ENCODE assay signal across 8 cellular contexts in the genomic region with DNA sequence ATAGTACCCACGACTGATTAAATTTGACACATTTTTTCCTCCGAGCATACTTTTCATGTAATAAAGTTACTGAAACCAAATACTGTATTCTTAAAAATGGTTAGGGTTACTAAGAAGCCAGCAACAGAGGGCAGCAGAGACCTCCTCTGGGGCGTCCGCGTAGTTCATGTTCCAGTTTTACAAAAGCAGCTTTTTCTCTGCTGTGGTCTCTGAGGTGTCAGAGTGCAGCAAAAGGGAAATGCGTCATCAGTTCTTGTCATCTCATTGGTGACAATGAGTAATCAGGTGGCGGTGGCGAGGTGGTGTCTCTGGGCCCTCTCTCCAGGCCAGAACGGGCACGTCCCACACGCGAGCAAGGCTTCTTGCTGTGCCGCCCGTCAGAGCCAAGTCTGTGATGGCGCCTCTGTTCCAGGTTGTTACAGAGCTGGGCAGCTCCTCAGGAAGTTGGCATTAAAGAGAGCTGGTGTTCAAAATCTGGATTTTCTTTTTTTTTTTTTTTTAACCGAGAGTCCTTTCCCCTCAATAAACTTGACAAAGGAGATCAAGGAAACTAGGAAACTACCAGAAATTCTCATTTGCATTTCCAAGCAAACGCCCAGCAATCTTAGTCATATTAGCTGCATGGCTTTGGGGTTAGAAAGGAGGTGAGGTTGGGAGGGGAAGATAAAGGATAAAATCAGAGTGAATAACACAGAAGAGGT.
DNase-seq lines count a peak whose midpoint lies in the region; ATAC-seq and TF ChIP-seq lines count a peak whose summit lies in the region.

No MANE protein-coding gene starts in this region.

- no peaks in the 10 kb centered on the region for H3K9me3 Mint-ChIP-seq in activated B cell treated with CpG ODN at 0.5 μM for 24 hours

- H3K27me3 ChIP-seq in spleen (replicated peaks in 1 of 7): no peaks in the 10 kb centered on the region

- H3K27ac ChIP-seq in spleen: peak overlapping the region; percentile 58 to 88 (median 80)

- ATAC-seq in GM18909 (IDR thresholded peaks at IDR 0.05; ENCODE audit: poor library complexity, unreplicated experiment) (peak; percentile 100), HG03159 (IDR thresholded peaks at IDR 0.05; ENCODE audit: unreplicated experiment) (peak; percentile 100), activated B cell treated with CpG ODN at 0.5 μM for 24 hours (ENCODE audit: low read depth) (peak; percentile 99)

- H3K4me3 ChIP-seq in AG09309 (ENCODE audit: control insufficient read depth, low read depth, low read length): peak overlapping the region; percentile 56
- H3K4me3 ChIP-seq in spleen: peak overlapping the region in 5 of 8 donors; percentile 20 to 52 (median 21)

- peak in 2 of 3 donors; percentile 69 to 86 for TF ChIP-seq POLR2A in spleen (IDR thresholded peaks at IDR 0.05)

- peak overlapping the region; percentile 76 for H3K4me3 Mint-ChIP-seq in activated B cell treated with CpG ODN at 0.5 μM for 24 hours

- intact Hi-C loops in activated B cell treated with CpG ODN at 0.5 μM for 24 hours (cut with micrococcal nuclease): loop anchor here (1.0 to 10.0 kb wide), 15 partner anchors 22 to 1522 kb away; a partner anchor contains a TSS
- intact Hi-C loops in spleen (cut with DNase I; ENCODE audit: low total_unique reads): loop anchor here (5.0 kb wide), 1 partner anchor 99 kb away; a partner anchor contains a TSS

- no peaks in the 10 kb centered on the region for H3K36me3 ChIP-seq in spleen

- peaks cover 2% of the 10 kb centered on the region for H3K27me3 Mint-ChIP-seq in activated B cell treated with CpG ODN at 0.5 μM for 24 hours

- H3K36me3 Mint-ChIP-seq in activated B cell treated with CpG ODN at 0.5 μM for 24 hours (ENCODE audit: low read depth): no peaks in the 10 kb centered on the region

- CTCF ChIA-PET in activated B cell treated with CpG ODN at 0.5 μM for 24 hours (lab: Charles Lee): interaction anchor here (0.6 to 2.1 kb wide), 16 partner anchors 8 to 1068 kb away, joined by 3 to 10 read pairs (median 4); a partner anchor contains a TSS

- peak; percentile 74 for DNase-seq in AG09309 (ENCODE audit: low read depth)
- DNase-seq in NCI-H2227 treated with DMSO at 0.1 percent for 48 hours (lab: John Stamatoyannopoulos, UW): peak; percentile 98
- DNase-seq in activated B cell treated with CpG ODN at 0.5 μM for 24 hours: peak; percentile 68
- DNase-seq in central memory CD4-positive, alpha-beta T cell: peak; percentile 96
- peak; percentile 92 for DNase-seq in iris pigment epithelial cell (ENCODE audit: low read depth)
- peak; percentile 95 for DNase-seq in spleen

- H3K27ac Mint-ChIP-seq in activated B cell treated with CpG ODN at 0.5 μM for 24 hours: peak overlapping the region; percentile 95

- POLR2A ChIA-PET in activated B cell treated with CpG ODN at 0.5 μM for 24 hours (lab: Charles Lee): interaction anchor here (0.5 to 2.1 kb wide), 19 partner anchors 10 to 519 kb away, joined by 3 to 41 read pairs (median 5); a partner anchor contains a TSS

- H3K4me1 ChIP-seq in spleen: peaks cover 0 to 16% (median 7%) of the 10 kb centered on the region in 6 donors

- WGBS in spleen, 5 donors: 4 to 6% (median 4%) methylated on average over 17 of the region's 17 CpGs

- H3K4me1 Mint-ChIP-seq in activated B cell treated with CpG ODN at 0.5 μM for 24 hours: peaks cover 16% of the 10 kb centered on the region

- H3K9me3 ChIP-seq in spleen: peaks cover 0 to under 1% (median 0%) of the 10 kb centered on the region in 8 donors

- peak; percentile 86 for TF ChIP-seq CTCF in AG09309 (IDR thresholded peaks at IDR 0.05; ENCODE audit: control insufficient read depth, insufficient read depth, low read depth, low read length, missing control alignments)
- no peak for TF ChIP-seq CTCF in activated B cell treated with CpG ODN at 0.5 μM for 24 hours (IDR thresholded peaks at IDR 0.05)
- TF ChIP-seq CTCF in spleen (IDR thresholded peaks at IDR 0.05 in 8 of 11, conservative IDR thresholded peaks at IDR 0.05 in 3 of 11): peak; percentile 51 to 83 (median 76)

Comparison
In these comparisons a context has a peak if more than half of its experiments do, and no peak if none do; other contexts are left out.
1. Peak in every context shown above with its lines: DNase-seq, ATAC-seq, H3K4me3 ChIP-seq and H3K27ac ChIP-seq.